In genomic region chr11:128226106-128226716, GRCh38 we compare ENCODE assay signal across 21 cellular contexts.
A peak's percentile ranks its signal among the peaks of the same experiment; 100 is the strongest.
DNase-seq lines count a peak whose midpoint lies in the region; FAIRE-seq lines count a peak whose summit lies in the region.
"Had no signal": no experiment of that assay in that cellular context is flagged by ENCODE, and none has a peak within 500 bp of the region (broad histone marks: within the 10 kb centered on the region; RNA-seq: fewer than 3 reads in every experiment).

No MANE protein-coding gene starts in this region.

- no peaks in the 10 kb centered on the region for H3K36me3 ChIP-seq in mesenchymal stem cell (ENCODE audit: control insufficient read depth in 1 of 2, insufficient read depth in 2 of 2, low read depth in 1 of 2, low read length in 2 of 2)
- no peaks in the 10 kb centered on the region for H3K36me3 ChIP-seq in small intestine (ENCODE audit: control insufficient read depth in 2 of 2, insufficient read depth in 2 of 2, low read length in 2 of 2)
- H3K36me3 ChIP-seq: stomach had no signal

- no peak overlapping the region for H3K4me3 ChIP-seq in mesenchymal stem cell (ENCODE audit: insufficient read depth in 1 of 2, low read depth in 1 of 2, low read length in 2 of 2)
- H3K4me3 ChIP-seq in small intestine (ENCODE audit: low read depth in 1 of 2, low read length in 2 of 2): no peak overlapping the region
- H3K4me3 ChIP-seq: A549, body of pancreas, stomach had no signal

- H3K27ac ChIP-seq in mesenchymal stem cell (ENCODE audit: low read length, poor library complexity, severe bottlenecking) (no peak overlapping the region), small intestine (ENCODE audit: low read depth in 1 of 2, low read length in 1 of 2) (no peak overlapping the region)
- H3K27ac ChIP-seq: A549, body of pancreas, C4-2B, stomach had no signal

- intact Hi-C loops in activated CD4-positive, alpha-beta T cell treated with anti-CD3 and anti-CD28 coated beads, Interleukin-2, amount 10 ng/mL, durations not matched to agents 24 days and 14 days (cut with micrococcal nuclease): loop anchor here (2.0 kb wide), 4 partner anchors 31 to 403 kb away; no protein-coding TSS in a partner anchor

- no peak overlapping the region for H4K8ac ChIP-seq in mesenchymal stem cell (ENCODE audit: low read length)

- WGBS in mesenchymal stem cell: 72% methylated on average over 4 of the region's 7 CpGs
- 83 to 92% (median 89%) methylated on average over 7 of the region's 7 CpGs for WGBS in small intestine, 3 donors

- H2BK120ac ChIP-seq in mesenchymal stem cell (ENCODE audit: low read depth, low read length): no peak overlapping the region

- no peaks in the 10 kb centered on the region for H3K79me1 ChIP-seq in mesenchymal stem cell (replicated peaks; ENCODE audit: low read length, poor library complexity, severe bottlenecking)

- no peak overlapping the region for H2AFZ ChIP-seq in mesenchymal stem cell (ENCODE audit: low read depth, low read length)

- H3K36me3 Mint-ChIP-seq in activated CD4-positive, alpha-beta T cell treated with anti-CD3 and anti-CD28 coated beads, Interleukin-2, amount 10 ng/mL, durations not matched to agents 24 days and 14 days (ENCODE audit: low read depth): peaks cover 8% of the 10 kb centered on the region
- peaks cover 7% of the 10 kb centered on the region for H3K36me3 Mint-ChIP-seq in activated T-cell treated with anti-CD3 and anti-CD28 coated beads, Interleukin-2, amount 50 U/mL, for 24 hours (ENCODE audit: low read depth)
- H3K36me3 Mint-ChIP-seq: mesothelial cell of epicardium had no signal

- H2BK12ac ChIP-seq in mesenchymal stem cell (ENCODE audit: low read length in 2 of 2): peak overlapping the region in 1 of 2 experiments; percentile 25

- H3K14ac ChIP-seq in mesenchymal stem cell (ENCODE audit: low read length in 2 of 2): no peak overlapping the region

- H3K4me2 ChIP-seq in mesenchymal stem cell (ENCODE audit: low read length, poor library complexity, severe bottlenecking): no peak overlapping the region
- H3K4me2 ChIP-seq: A549 had no signal

- FAIRE-seq in small intestine (lab: Jason Lieb, UNC): no peak
- FAIRE-seq: A549 had no signal

- peak overlapping the region; percentile 91 for H3K27ac Mint-ChIP-seq in activated CD4-positive, alpha-beta T cell treated with anti-CD3 and anti-CD28 coated beads, Interleukin-2, amount 10 ng/mL, durations not matched to agents 24 days and 14 days
- H3K27ac Mint-ChIP-seq in activated T-cell treated with anti-CD3 and anti-CD28 coated beads, Interleukin-2, amount 50 U/mL, for 24 hours: peak overlapping the region; percentile 91
- H3K27ac Mint-ChIP-seq: mesothelial cell of epicardium, T-helper 17 cell had no signal

- no peak overlapping the region for H3K4ac ChIP-seq in mesenchymal stem cell (ENCODE audit: low read depth in 1 of 2, low read length in 2 of 2)

- no peak overlapping the region for H4K91ac ChIP-seq in mesenchymal stem cell (ENCODE audit: low read length)

- H3K4me1 Mint-ChIP-seq in activated CD4-positive, alpha-beta T cell treated with anti-CD3 and anti-CD28 coated beads, Interleukin-2, amount 10 ng/mL, durations not matched to agents 24 days and 14 days: peaks cover 33% of the 10 kb centered on the region
- H3K4me1 Mint-ChIP-seq in activated T-cell treated with anti-CD3 and anti-CD28 coated beads, Interleukin-2, amount 50 U/mL, for 24 hours (ENCODE audit: low read depth): peaks cover 60% of the 10 kb centered on the region

- H3K18ac ChIP-seq in mesenchymal stem cell (ENCODE audit: low read depth in 1 of 2, low read length in 2 of 2): no peak overlapping the region

- no peaks in the 10 kb centered on the region for H3K4me1 ChIP-seq in mesenchymal stem cell (ENCODE audit: control insufficient read depth, insufficient read depth, low read depth, low read length)
- no peaks in the 10 kb centered on the region for H3K4me1 ChIP-seq in small intestine (ENCODE audit: control insufficient read depth in 2 of 2, insufficient read depth in 1 of 2, low read depth in 1 of 2, low read length in 1 of 2)
- H3K4me1 ChIP-seq: A549, body of pancreas, stomach had no signal

- H3K27me3 ChIP-seq in mesenchymal stem cell (ENCODE audit: control insufficient read depth in 1 of 2, insufficient read depth in 1 of 2, low read length in 2 of 2) (no peaks in the 10 kb centered on the region), small intestine (ENCODE audit: control insufficient read depth in 2 of 2, insufficient read depth in 2 of 2, low read length in 2 of 2) (no peaks in the 10 kb centered on the region)
- H3K27me3 ChIP-seq: body of pancreas, stomach had no signal

- no peaks in the 10 kb centered on the region for H3K27me3 Mint-ChIP-seq in activated CD4-positive, alpha-beta T cell treated with anti-CD3 and anti-CD28 coated beads, Interleukin-2, amount 10 ng/mL, durations not matched to agents 24 days and 14 days
- no peaks in the 10 kb centered on the region for H3K27me3 Mint-ChIP-seq in activated T-cell treated with anti-CD3 and anti-CD28 coated beads, Interleukin-2, amount 50 U/mL, for 24 hours

- no peak overlapping the region for H3K23ac ChIP-seq in mesenchymal stem cell (ENCODE audit: low read length in 2 of 2)

- H2BK15ac ChIP-seq in mesenchymal stem cell (ENCODE audit: low read depth, poor library complexity, severe bottlenecking): no peak overlapping the region

- no peak overlapping the region for H3K9ac ChIP-seq in mesenchymal stem cell (ENCODE audit: low read length)

- DNase-seq in activated CD4-positive, alpha-beta T cell treated with anti-CD3 and anti-CD28 coated beads, Interleukin-2, amount 10 ng/mL, durations not matched to agents 24 days and 14 days: peak; percentile 58
- DNase-seq in activated CD4-positive, alpha-beta T cell treated with anti-CD3 and anti-CD28 coated beads, Interleukin-2, amount 50 U/mL, for 4 hours: no peak
- DNase-seq in activated T-cell treated with anti-CD3 and anti-CD28 coated beads, Interleukin-2, amount 50 U/mL, for 24 hours: peak; percentile 50
- DNase-seq in mesenchymal stem cell: no peak
- DNase-seq in stimulated activated CD4-positive, alpha-beta T cell treated with anti-CD3 and anti-CD28 coated beads, Interleukin-4, amount 100 ng/mL, for 24 hours: peak; percentile 71
- DNase-seq in small intestine: no peak
- no peak for DNase-seq in 8988T
- no peak for DNase-seq in NCI-H510A treated with DMSO at 0.1 percent for 48 hours (lab: John Stamatoyannopoulos, UW)
- DNase-seq: body of pancreas, cortex of kidney, DMS153, foreskin fibroblast, GOT3, hypothalamus, MV-4-11, SIG-M5, stomach, T-helper 17 cell had no signal

- no peak overlapping the region for H2BK5ac ChIP-seq in mesenchymal stem cell (ENCODE audit: low read depth, low read length, poor library complexity, severe bottlenecking)

- H3K4me3 Mint-ChIP-seq in activated CD4-positive, alpha-beta T cell treated with anti-CD3 and anti-CD28 coated beads, Interleukin-2, amount 10 ng/mL, durations not matched to agents 24 days and 14 days: peak overlapping the region; percentile 39
- peak overlapping the region; percentile 23 for H3K4me3 Mint-ChIP-seq in activated T-cell treated with anti-CD3 and anti-CD28 coated beads, Interleukin-2, amount 50 U/mL, for 24 hours
- H3K4me3 Mint-ChIP-seq: mesothelial cell of epicardium, T-helper 17 cell had no signal

- H3K9me3 ChIP-seq in mesenchymal stem cell (ENCODE audit: control insufficient read depth, low read length) (no peaks in the 10 kb centered on the region), small intestine (ENCODE audit: control insufficient read depth, low read depth) (no peaks in the 10 kb centered on the region)
- H3K9me3 ChIP-seq: A549, body of pancreas, stomach had no signal

- H2AK5ac ChIP-seq in mesenchymal stem cell (ENCODE audit: low read length, severe bottlenecking): peak overlapping the region; percentile 42

- peaks cover 3% of the 10 kb centered on the region for H3K9me3 Mint-ChIP-seq in activated CD4-positive, alpha-beta T cell treated with anti-CD3 and anti-CD28 coated beads, Interleukin-2, amount 10 ng/mL, durations not matched to agents 24 days and 14 days
- peaks cover 8% of the 10 kb centered on the region for H3K9me3 Mint-ChIP-seq in activated T-cell treated with anti-CD3 and anti-CD28 coated beads, Interleukin-2, amount 50 U/mL, for 24 hours
- H3K9me3 Mint-ChIP-seq: mesothelial cell of epicardium had no signal

Comparison
In these comparisons a context has a peak if more than half of its experiments do, and no peak if none do; other contexts are left out.
1. DNase-seq: peak in activated CD4-positive, alpha-beta T cell treated with anti-CD3 and anti-CD28 coated beads, Interleukin-2, amount 10 ng/mL, durations not matched to agents 24 days and 14 days (single experiment), activated T-cell treated with anti-CD3 and anti-CD28 coated beads, Interleukin-2, amount 50 U/mL, for 24 hours (single experiment) and stimulated activated CD4-positive, alpha-beta T cell treated with anti-CD3 and anti-CD28 coated beads, Interleukin-4, amount 100 ng/mL, for 24 hours (single experiment); none in activated CD4-positive, alpha-beta T cell treated with anti-CD3 and anti-CD28 coated beads, Interleukin-2, amount 50 U/mL, for 4 hours (0 of 2), mesenchymal stem cell (single experiment), small intestine (single experiment), 8988T (single experiment) and NCI-H510A treated with DMSO at 0.1 percent for 48 hours (single experiment).